In the genomic region with DNA sequence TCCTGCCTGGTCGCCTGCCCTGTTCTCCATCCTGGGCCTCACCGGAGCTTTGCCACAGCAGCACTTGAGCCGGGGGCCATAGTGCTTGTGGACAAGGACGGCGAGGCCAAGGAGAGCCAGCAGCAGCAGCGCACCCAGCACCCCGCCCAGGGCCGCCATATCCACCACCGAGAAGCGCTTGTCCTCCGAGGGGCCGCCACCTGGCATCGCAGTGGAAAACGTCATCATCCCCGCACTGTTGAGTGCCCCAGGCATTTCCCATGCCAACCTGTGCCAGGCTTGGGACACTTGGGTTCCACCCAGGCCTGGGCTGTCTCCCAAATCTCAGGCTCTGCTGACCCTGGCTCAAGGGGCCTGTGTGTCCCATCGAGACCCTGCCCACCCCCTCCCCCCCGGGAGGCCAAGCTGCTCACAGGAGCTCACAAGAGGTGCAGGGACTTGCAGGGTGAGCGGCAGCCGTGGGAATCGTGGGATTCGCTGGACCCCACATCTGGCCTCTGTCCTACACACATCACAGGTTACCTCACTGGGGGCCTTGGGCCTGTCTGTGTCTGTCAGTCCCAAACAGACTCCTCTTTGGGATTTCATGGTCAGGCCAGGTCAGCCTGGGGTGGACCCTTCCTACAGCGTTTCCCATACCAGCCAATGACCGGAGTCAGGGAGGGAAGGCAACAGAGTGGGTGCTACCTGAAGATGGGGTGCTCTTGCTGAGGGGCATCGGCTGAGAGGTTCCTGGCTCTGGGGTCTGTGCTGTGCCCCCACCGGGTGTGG, we compare ENCODE assay signal across 24 cellular contexts. TPM values are rescaled to one million over a fixed set of nuclear protein-coding genes. Genes with fewer than 3 reads are reported as not detected.
"Had no signal": no experiment of that assay in that cellular context is flagged by ENCODE, and none has a peak within 500 bp of the region (broad histone marks: within the 10 kb centered on the region; RNA-seq: fewer than 3 reads in every experiment).

No MANE protein-coding gene starts in this region.

- DNase-seq: activated CD8-positive, alpha-beta memory T cell treated with anti-CD3 and anti-CD28 coated beads, Interleukin-2, amount 10 ng/mL, durations not matched to agents 7 days and 5 days; activated naive CD4-positive, alpha-beta T cell treated with anti-CD3 and anti-CD28 coated beads for 36 hours; cerebellar nuclear complex; effector CD8-positive, alpha-beta T cell; left ventricle myocardium inferior; mesenchymal stem cell; stimulated activated naive CD8-positive, alpha-beta T cell treated with anti-CD3 and anti-CD28 coated beads, Interleukin-15, amount 100 ng/mL, for 72 hours; transverse colon had no signal

- H3K4me3 Mint-ChIP-seq: activated CD8-positive, alpha-beta memory T cell treated with anti-CD3 and anti-CD28 coated beads, Interleukin-2, amount 10 ng/mL, durations not matched to agents 7 days and 5 days; activated naive CD4-positive, alpha-beta T cell treated with anti-CD3 and anti-CD28 coated beads for 36 hours; stimulated activated naive CD8-positive, alpha-beta T cell treated with anti-CD3 and anti-CD28 coated beads, Interleukin-15, amount 100 ng/mL, for 72 hours; WTC11 had no signal

- H3K9me3 ChIP-seq: adrenal gland, breast epithelium, gastroesophageal sphincter, heart right ventricle, left ventricle myocardium inferior, prostate gland, right atrium auricular region, suprapubic skin, transverse colon, vagina had no signal

- H3K9me3 Mint-ChIP-seq: activated naive CD4-positive, alpha-beta T cell treated with anti-CD3 and anti-CD28 coated beads for 36 hours; activated T-helper 2 cell treated with anti-CD3 and anti-CD28 coated beads, Interferon-gamma antibody, Interleukin-2, Interleukin-4, amounts not matched to agents 10 μg/mL and 5 μg/mL and 100 μg/mL, durations not matched to agents 14 hours and 24 hours and 36 hours; stimulated activated naive CD8-positive, alpha-beta T cell treated with anti-CD3 and anti-CD28 coated beads, Interleukin-15, amount 100 ng/mL, for 72 hours; WTC11 had no signal

- H3K27me3 ChIP-seq: adrenal gland, breast epithelium, gastroesophageal sphincter, heart right ventricle, right atrium auricular region, suprapubic skin, transverse colon, vagina had no signal

- H3K4me3 ChIP-seq: adrenal gland, breast epithelium, gastroesophageal sphincter, heart right ventricle, left ventricle myocardium inferior, prostate gland, right atrium auricular region, SK-N-MC, skin epidermis, suprapubic skin, transverse colon, vagina had no signal

- H3K27ac Mint-ChIP-seq: activated CD8-positive, alpha-beta memory T cell treated with anti-CD3 and anti-CD28 coated beads, Interleukin-2, amount 10 ng/mL, durations not matched to agents 7 days and 5 days; activated naive CD4-positive, alpha-beta T cell treated with anti-CD3 and anti-CD28 coated beads for 36 hours; activated T-helper 2 cell treated with anti-CD3 and anti-CD28 coated beads, Interferon-gamma antibody, Interleukin-2, Interleukin-4, amounts not matched to agents 10 μg/mL and 5 μg/mL and 100 μg/mL, durations not matched to agents 14 hours and 24 hours and 36 hours; WTC11 had no signal

- H3K36me3 ChIP-seq: breast epithelium, prostate gland, transverse colon had no signal

- ATAC-seq: activated CD8-positive, alpha-beta memory T cell treated with anti-CD3 and anti-CD28 coated beads, Interleukin-2, amount 10 ng/mL, durations not matched to agents 7 days and 5 days; esophagus mucosa; gastroesophageal sphincter; heart right ventricle; naive thymus-derived CD4-positive, alpha-beta T cell; stimulated activated naive CD8-positive, alpha-beta T cell treated with anti-CD3 and anti-CD28 coated beads, Interleukin-15, amount 100 ng/mL, for 72 hours; WTC11 had no signal

- H3K36me3 Mint-ChIP-seq: WTC11 had no signal

- H3K27me3 Mint-ChIP-seq: activated CD8-positive, alpha-beta memory T cell treated with anti-CD3 and anti-CD28 coated beads, Interleukin-2, amount 10 ng/mL, durations not matched to agents 7 days and 5 days; stimulated activated naive CD8-positive, alpha-beta T cell treated with anti-CD3 and anti-CD28 coated beads, Interleukin-15, amount 100 ng/mL, for 72 hours had no signal

- H3K4me1 Mint-ChIP-seq: WTC11 had no signal

- H3K27ac ChIP-seq: adrenal gland, breast epithelium, gastroesophageal sphincter, heart right ventricle, left ventricle myocardium inferior, prostate gland, right atrium auricular region, SK-N-MC, skin epidermis, suprapubic skin, transverse colon, vagina had no signal

RNA-seq across cellular contexts. Expression of gene CDHR5, which starts 6.7 kb away (rescaled TPM):
- total RNA-seq: activated CD8-positive, alpha-beta memory T cell treated with anti-CD3 and anti-CD28 coated beads, Interleukin-2, amount 10 ng/mL, durations not matched to agents 7 days and 5 days; activated naive CD4-positive, alpha-beta T cell treated with anti-CD3 and anti-CD28 coated beads for 36 hours; activated T-helper 2 cell treated with anti-CD3 and anti-CD28 coated beads, Interferon-gamma antibody, Interleukin-2, Interleukin-4, amounts not matched to agents 10 μg/mL and 5 μg/mL and 100 μg/mL, durations not matched to agents 14 hours and 24 hours and 36 hours; astrocyte; esophagus mucosa; gastroesophageal sphincter; heart right ventricle; left ventricle myocardium inferior; naive thymus-derived CD4-positive, alpha-beta T cell; right atrium auricular region; vagina had no signal
- polyA plus RNA-seq: heart right ventricle; naive thymus-derived CD4-positive, alpha-beta T cell had no signal

RNA-seq across cellular contexts. Expression of gene SCT, which starts 8.9 kb away (rescaled TPM):
- total RNA-seq: activated CD8-positive, alpha-beta memory T cell treated with anti-CD3 and anti-CD28 coated beads, Interleukin-2, amount 10 ng/mL, durations not matched to agents 7 days and 5 days; activated naive CD4-positive, alpha-beta T cell treated with anti-CD3 and anti-CD28 coated beads for 36 hours; activated T-helper 2 cell treated with anti-CD3 and anti-CD28 coated beads, Interferon-gamma antibody, Interleukin-2, Interleukin-4, amounts not matched to agents 10 μg/mL and 5 μg/mL and 100 μg/mL, durations not matched to agents 14 hours and 24 hours and 36 hours; adrenal gland; breast epithelium; esophagus mucosa; gastroesophageal sphincter; left ventricle myocardium inferior; mucosa of gallbladder; naive thymus-derived CD4-positive, alpha-beta T cell; prostate gland; right atrium auricular region; suprapubic skin; transverse colon; vagina had no signal
- polyA plus RNA-seq: naive thymus-derived CD4-positive, alpha-beta T cell had no signal

RNA-seq across cellular contexts. Expression of gene DRD4, which starts 19.0 kb away (rescaled TPM):
- total RNA-seq: right atrium auricular region, transverse colon had no signal
- polyA plus RNA-seq: naive thymus-derived CD4-positive, alpha-beta T cell had no signal
